Comparison of ENCODE assay signal across 2 cellular contexts in the genomic region with DNA sequence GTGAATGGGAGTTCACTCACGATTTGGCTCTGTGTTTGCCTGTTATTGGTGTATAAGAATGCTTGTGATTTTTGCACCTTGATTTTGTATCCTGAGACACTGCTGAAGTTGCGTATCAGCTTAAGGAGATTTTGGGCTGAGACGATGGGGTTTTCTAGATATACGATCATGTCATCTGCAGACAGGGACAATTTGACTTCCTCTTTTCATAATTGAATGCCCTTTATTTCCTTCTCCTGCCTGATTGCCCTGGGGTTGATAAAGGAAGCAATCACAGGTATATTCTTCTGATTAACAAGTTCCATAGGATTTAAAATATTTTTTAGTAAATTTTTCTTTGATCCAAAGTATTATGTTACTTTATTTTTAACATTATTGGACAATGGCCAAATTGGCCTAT. TPM values are rescaled to one million over a fixed set of nuclear protein-coding genes. Genes with fewer than 3 reads are reported as not detected.
"Had no signal": no experiment of that assay in that cellular context is flagged by ENCODE, and none has a peak within 500 bp of the region (broad histone marks: within the 10 kb centered on the region; RNA-seq: fewer than 3 reads in every experiment).

No MANE protein-coding gene starts in this region.

RNA-seq across cellular contexts. Expression of gene OOSP4A, which starts 18.2 kb away (rescaled TPM):
- total RNA-seq: G401, GM12878 had no signal
- polyA plus RNA-seq: GM12878 had no signal

RNA-seq across cellular contexts. Expression of gene OOSP4B, which starts 34.9 kb away (rescaled TPM):
- total RNA-seq: G401, GM12878 had no signal
- polyA plus RNA-seq: GM12878 had no signal

RNA-seq across cellular contexts. Expression of gene OOSP1, which starts 43.8 kb away (rescaled TPM):
- total RNA-seq: G401, GM12878 had no signal
- polyA plus RNA-seq: GM12878 had no signal

RNA-seq across cellular contexts. Expression of gene OOSP2, which starts 58.2 kb away (rescaled TPM):
- total RNA-seq: G401, GM12878 had no signal
- polyA plus RNA-seq: GM12878 had no signal
